Comparison of ENCODE assay signal across 8 cellular contexts in genomic region chr19:57632987-57633831, GRCh38. TPM values are rescaled to one million over a fixed set of nuclear protein-coding genes. Genes with fewer than 3 reads are reported as not detected.
DNase-seq lines count a peak whose midpoint lies in the region; ATAC-seq and TF ChIP-seq lines count a peak whose summit lies in the region.

TSS of gene ZNF211 (plus strand) at chr19:57633168. CDS start at chr19:57633347, 179 bp downstream.

- peak within 1 kb of the TSS; percentile 77 for H3K9ac ChIP-seq in DND-41 (ENCODE audit: low read depth, low read length)
- peak within 1 kb of the TSS; percentile 9; the same call in 1 of the 2 replicates for H3K9ac ChIP-seq in KMS-11

- H3K27me3 ChIP-seq in DND-41 (ENCODE audit: insufficient read depth, low read length, poor library complexity) (no peaks in the 10 kb centered on the region), KMS-11 (ENCODE audit: insufficient read depth, low read depth) (no peaks in the 10 kb centered on the region)
- no peaks in the 10 kb centered on the region for H3K27me3 ChIP-seq in naive thymus-derived CD4-positive, alpha-beta T cell (ENCODE audit: control insufficient read depth in 2 of 2, insufficient read depth in 2 of 2, low read length in 2 of 2)

- peak within 1 kb of the TSS; percentile 87 to 97 (median 94) for H3K4me3 Mint-ChIP-seq in naive thymus-derived CD4-positive, alpha-beta T cell
- H3K4me3 Mint-ChIP-seq in stimulated activated memory B cell treated with anti-CD40 and anti-IgM and Interleukin-4, amounts not matched to agents 10 μg/mL and 1 μg/mL and 100 μg/mL, for 72 hours = peak within 1 kb of the TSS; percentile 91

- peak within 1 kb of the TSS; percentile 59 to 80; a peak in 3 of 4 replicates for H3K4me3 ChIP-seq in DND-41 (ENCODE audit: low read depth in 1 of 2, low read length in 2 of 2)
- no peak within 1 kb of the TSS for H3K4me3 ChIP-seq in KMS-11 (IDR thresholded peaks at IDR 0.05; ENCODE audit: insufficient read depth, low read depth, low read length)
- H3K4me3 ChIP-seq in fibroblast of mammary gland (ENCODE audit: control insufficient read depth, low read depth, low read length) = peak within 1 kb of the TSS; percentile 87
- peak within 1 kb of the TSS; percentile 87 for H3K4me3 ChIP-seq in naive thymus-derived CD4-positive, alpha-beta T cell (ENCODE audit: low read length)

- H3K36me3 ChIP-seq in DND-41 (ENCODE audit: insufficient read depth, low read length) = peaks cover 49% of the 10 kb centered on the region
- H3K36me3 ChIP-seq in KMS-11 (ENCODE audit: insufficient read depth) = peaks cover 5% of the 10 kb centered on the region
- H3K36me3 ChIP-seq in naive thymus-derived CD4-positive, alpha-beta T cell (ENCODE audit: control insufficient read depth in 2 of 3, insufficient read depth in 3 of 3, low read length in 3 of 3) = peaks cover under 1 to 41% (median 7%) of the 10 kb centered on the region in 3 experiments

- H3K4me1 Mint-ChIP-seq in naive thymus-derived CD4-positive, alpha-beta T cell = peaks cover 21 to 36% (median 28%) of the 10 kb centered on the region in 7 donors
- peaks cover 32% of the 10 kb centered on the region for H3K4me1 Mint-ChIP-seq in stimulated activated memory B cell treated with anti-CD40 and anti-IgM and Interleukin-4, amounts not matched to agents 10 μg/mL and 1 μg/mL and 100 μg/mL, for 72 hours

- CTCF ChIA-PET in naive thymus-derived CD4-positive, alpha-beta T cell (lab: Charles Lee) = interaction anchor here (1.2 kb wide), 1 partner anchor 227 kb away, joined by 3 read pairs; no protein-coding TSS in a partner anchor

- DNase-seq in DND-41 (peak; percentile 94), RPMI7951 (ENCODE audit: low read depth) (peak; percentile 97), fibroblast of mammary gland (ENCODE audit: low read depth) (peak; percentile 93)
- peak; percentile 68 to 78 for DNase-seq in activated T-helper 1 cell treated with anti-CD3 and anti-CD28 coated beads, Interleukin-2, amount 50 U/mL, for 16 hours (ENCODE audit: low read depth in 1 of 2, low spot score in 1 of 2)
- DNase-seq in naive thymus-derived CD4-positive, alpha-beta T cell = peak; percentile 74 to 89 (median 86)

- H3K27ac ChIP-seq in DND-41 (ENCODE audit: low read length) (peak within 1 kb of the TSS; percentile 73), KMS-11 (no peak within 1 kb of the TSS)
- peak within 1 kb of the TSS; percentile 90 for H3K27ac ChIP-seq in naive thymus-derived CD4-positive, alpha-beta T cell (ENCODE audit: low read depth, low read length)

- intact Hi-C loops in naive thymus-derived CD4-positive, alpha-beta T cell (cut with micrococcal nuclease) = loop anchor here (1.0 to 5.0 kb wide), 24 partner anchors 19 to 807 kb away; partner anchors contain the start of genes ZNF134 (in 2 of the 2), ZNF17 (in 2 of the 2), ZNF416 (in 2 of the 2) and ZNF530 (in 2 of the 2)

- POLR2A ChIA-PET in naive thymus-derived CD4-positive, alpha-beta T cell (lab: Charles Lee) = interaction anchor here (0.6 to 2.5 kb wide), 9 partner anchors 11 to 369 kb away, joined by 3 to 16 read pairs (median 3); partner anchors contain the start of genes ZNF134, ZNF551, ZNF606 and ZNF671

- H4K20me1 ChIP-seq in DND-41 (ENCODE audit: insufficient read depth, low read length) (no peaks in the 10 kb centered on the region), KMS-11 (ENCODE audit: insufficient read depth) (no peaks in the 10 kb centered on the region)

- H3K79me2 ChIP-seq in DND-41 (ENCODE audit: insufficient read depth, low read length) (peaks cover 21% of the 10 kb centered on the region), KMS-11 (ENCODE audit: insufficient read depth, low read depth) (no peaks in the 10 kb centered on the region)

- H3K4me2 ChIP-seq in DND-41 (ENCODE audit: insufficient read depth, low read length) (peak within 1 kb of the TSS; percentile 92), KMS-11 (peak within 1 kb of the TSS; percentile 64)

- peaks cover 18% of the 10 kb centered on the region for H3K9me3 ChIP-seq in DND-41 (ENCODE audit: insufficient read depth, low read length, severe bottlenecking)
- H3K9me3 ChIP-seq in naive thymus-derived CD4-positive, alpha-beta T cell (ENCODE audit: control insufficient read depth in 2 of 3, low read length in 3 of 3) = peaks cover 9 to 32% (median 10%) of the 10 kb centered on the region in 3 experiments

- H3K4me1 ChIP-seq in DND-41 (ENCODE audit: insufficient read depth, low read length) = peaks cover 26% of the 10 kb centered on the region
- no peaks in the 10 kb centered on the region for H3K4me1 ChIP-seq in KMS-11 (ENCODE audit: low read depth, poor library complexity, severe bottlenecking)
- H3K4me1 ChIP-seq in naive thymus-derived CD4-positive, alpha-beta T cell (ENCODE audit: control insufficient read depth in 2 of 2, insufficient read depth in 2 of 2, low read length in 2 of 2) = peaks cover 3 to 13% of the 10 kb centered on the region in 2 donors

- H3K36me3 Mint-ChIP-seq in naive thymus-derived CD4-positive, alpha-beta T cell = peaks cover 39 to 55% (median 46%) of the 10 kb centered on the region in 5 donors
- peaks cover 48% of the 10 kb centered on the region for H3K36me3 Mint-ChIP-seq in stimulated activated memory B cell treated with anti-CD40 and anti-IgM and Interleukin-4, amounts not matched to agents 10 μg/mL and 1 μg/mL and 100 μg/mL, for 72 hours

- peak; percentile 99 for ATAC-seq in DND-41 (ENCODE audit: insufficient read depth, low read depth)
- ATAC-seq in GM21737 (IDR thresholded peaks at IDR 0.05; ENCODE audit: unreplicated experiment) = peak; percentile 95
- ATAC-seq in naive thymus-derived CD4-positive, alpha-beta T cell = peak; percentile 100
- peak; percentile 99 for ATAC-seq in stimulated activated memory B cell treated with anti-CD40 and anti-IgM and Interleukin-4, amounts not matched to agents 10 μg/mL and 1 μg/mL and 100 μg/mL, for 72 hours

- no peaks in the 10 kb centered on the region for H3K27me3 Mint-ChIP-seq in naive thymus-derived CD4-positive, alpha-beta T cell
- H3K27me3 Mint-ChIP-seq in stimulated activated memory B cell treated with anti-CD40 and anti-IgM and Interleukin-4, amounts not matched to agents 10 μg/mL and 1 μg/mL and 100 μg/mL, for 72 hours = no peaks in the 10 kb centered on the region

- TF ChIP-seq CTCF in DND-41 (IDR thresholded peaks at IDR 0.05; ENCODE audit: borderline replicate concordance, extremely low read depth, low read length, poor library complexity, severe bottlenecking) (peak; percentile 37), KMS-11 (conservative IDR thresholded peaks at IDR 0.05; ENCODE audit: low read depth, low read length) (no peak), fibroblast of mammary gland (conservative IDR thresholded peaks at IDR 0.05; ENCODE audit: control insufficient read depth, insufficient read depth, low read depth, low read length) (no peak)

- peak within 1 kb of the TSS; percentile 81 to 97 (median 89) for H3K27ac Mint-ChIP-seq in naive thymus-derived CD4-positive, alpha-beta T cell
- H3K27ac Mint-ChIP-seq in stimulated activated memory B cell treated with anti-CD40 and anti-IgM and Interleukin-4, amounts not matched to agents 10 μg/mL and 1 μg/mL and 100 μg/mL, for 72 hours = peak within 1 kb of the TSS; percentile 86

- peaks cover 16 to 64% (median 40%) of the 10 kb centered on the region in 11 donors for H3K9me3 Mint-ChIP-seq in naive thymus-derived CD4-positive, alpha-beta T cell
- peaks cover 16% of the 10 kb centered on the region for H3K9me3 Mint-ChIP-seq in stimulated activated memory B cell treated with anti-CD40 and anti-IgM and Interleukin-4, amounts not matched to agents 10 μg/mL and 1 μg/mL and 100 μg/mL, for 72 hours

- H2AFZ ChIP-seq in DND-41 (ENCODE audit: low read depth, low read length) (peak within 1 kb of the TSS; percentile 88), KMS-11 (ENCODE audit: low read depth) (peak within 1 kb of the TSS; percentile 80)

RNA-seq across cellular contexts. Expression of gene ZNF211, which starts in this region (rescaled TPM):
- total RNA-seq in RPMI7951 (2014; rRNA removed; shearing (Covaris generic)) = 9.7 and 10.1 TPM in 2 replicates
- 10 to 100 TPM; 18.0 to 56.7 (median 33.7) TPM for total RNA-seq in naive thymus-derived CD4-positive, alpha-beta T cell
- polyA plus RNA-seq in naive thymus-derived CD4-positive, alpha-beta T cell = 10 to 100 TPM; 15.1 to 27.9 TPM
